ENCODE assay signal across 33 cellular contexts in genomic region chr21:45576838-45577737, GRCh38. TPM values are rescaled to one million over a fixed set of nuclear protein-coding genes. Genes with fewer than 3 reads are reported as not detected.
A peak's percentile ranks its signal among the peaks of the same experiment; 100 is the strongest.
DNase-seq lines count a peak whose midpoint lies in the region; ATAC-seq, FAIRE-seq and TF ChIP-seq lines count a peak whose summit lies in the region.
"Had no signal": no experiment of that assay in that cellular context is flagged by ENCODE, and none has a peak within 500 bp of the region (broad histone marks: within the 10 kb centered on the region; RNA-seq: fewer than 3 reads in every experiment).

No MANE protein-coding gene starts in this region.

- H3K27ac ChIP-seq in right cardiac atrium (ENCODE audit: low read length) (no peak overlapping the region), lower lobe of right lung (no peak overlapping the region), upper lobe of left lung (no peak overlapping the region)
- H3K27ac ChIP-seq: esophagus muscularis mucosa, parathyroid adenoma, thyroid gland had no signal

- DNase-seq in cardiac septum (ENCODE audit: low spot score) (peak; percentile 60), right cardiac atrium (no peak), WTC11 (ENCODE audit: low spot score) (peak; percentile 7), lower lobe of right lung (peak; percentile 28), upper lobe of left lung (peak; percentile 5 to 60), HT-29 (ENCODE audit: low spot score) (no peak), GM12891 (ENCODE audit: insufficient read length, low spot score) (no peak)
- DNase-seq: ACHN; activated CD4-positive, alpha-beta T cell treated with anti-CD3 and anti-CD28 coated beads for 48 hours; activated gamma-delta T cell treated with Interleukin-2 at 50 U/mL for 16 hours; activated naive CD8-positive, alpha-beta T cell treated with anti-CD3 and anti-CD28 coated beads, Interleukin-2, amount 50 U/mL, for 24 hours; central memory CD4-positive, alpha-beta T cell; dermis blood vessel endothelial cell; EL; foreskin fibroblast; MM.1S; mucosa of descending colon; NCI-H2029; NCI-H524; Right ventricle myocardium superior; stimulated activated CD4-positive, alpha-beta T cell treated with anti-CD3 and anti-CD28 coated beads, Interleukin-12 subunit alpha, Interleukin-12 subunit beta, amount 100 ng/mL, for 4 hours; stimulated activated CD4-positive, alpha-beta T cell treated with anti-CD3 and anti-CD28 coated beads, Interleukin-2, amount 100 ng/mL, for 48 hours; stimulated activated naive CD8-positive, alpha-beta T cell treated with anti-CD3 and anti-CD28 coated beads, Interleukin-15, amount 100 ng/mL, for 72 hours; thyroid gland had no signal

- 73% methylated on average over 24 of the region's 24 CpGs for WGBS in right cardiac atrium
- 83 to 84% methylated on average over 15 to 16 of the region's 24 CpGs for WGBS in upper lobe of left lung, 2 donors

- no peaks in the 10 kb centered on the region for H3K36me3 Mint-ChIP-seq in WTC11
- H3K36me3 Mint-ChIP-seq: CD8-positive, alpha-beta memory T cell had no signal

- POLR2A ChIA-PET in WTC11 (lab: Charles Lee): no interaction called here

- no peak overlapping the region for H3K4me3 ChIP-seq in right cardiac atrium (ENCODE audit: low read length)
- no peak overlapping the region for H3K4me3 ChIP-seq in lower lobe of right lung
- H3K4me3 ChIP-seq in upper lobe of left lung: no peak overlapping the region
- H3K4me3 ChIP-seq: esophagus muscularis mucosa, lung, mucosa of descending colon, thyroid gland had no signal

- intact Hi-C loops in cardiac septum (cut with DNase I): no loop called here
- intact Hi-C loops in right cardiac atrium (cut with DNase I): no loop called here
- intact Hi-C loops in lower lobe of right lung (cut with DNase I): no loop called here

- no peak for TF ChIP-seq CTCF in WTC11 (IDR thresholded peaks at IDR 0.05)
- TF ChIP-seq CTCF in lower lobe of right lung (IDR thresholded peaks at IDR 0.05): no peak
- no peak for TF ChIP-seq CTCF in upper lobe of left lung (IDR thresholded peaks at IDR 0.05)

- H3K36me3 ChIP-seq in lower lobe of right lung: no peaks in the 10 kb centered on the region
- no peaks in the 10 kb centered on the region for H3K36me3 ChIP-seq in upper lobe of left lung
- H3K36me3 ChIP-seq: esophagus muscularis mucosa, thyroid gland had no signal

- no peak for TF ChIP-seq POLR2A in upper lobe of left lung (IDR thresholded peaks at IDR 0.05)
- no peak for TF ChIP-seq POLR2A in GM12891 (IDR thresholded peaks at IDR 0.05; ENCODE audit: low read depth, low read length)

- no peaks in the 10 kb centered on the region for H3K27me3 ChIP-seq in right cardiac atrium (ENCODE audit: control insufficient read depth, insufficient read depth)
- peaks cover 14% of the 10 kb centered on the region for H3K27me3 ChIP-seq in lower lobe of right lung (ENCODE audit: low read depth)
- no peaks in the 10 kb centered on the region for H3K27me3 ChIP-seq in upper lobe of left lung
- H3K27me3 ChIP-seq: thyroid gland had no signal

- H3K27ac Mint-ChIP-seq in WTC11: no peak overlapping the region
- H3K27ac Mint-ChIP-seq: activated naive CD8-positive, alpha-beta T cell treated with anti-CD3 and anti-CD28 coated beads, Interleukin-2, amount 50 U/mL, for 24 hours; B cell; nephron had no signal

- H3K27me3 Mint-ChIP-seq in WTC11 (ENCODE audit: low read depth): no peaks in the 10 kb centered on the region; the same call in 1 of the 2 replicates
- H3K27me3 Mint-ChIP-seq: activated naive CD8-positive, alpha-beta T cell treated with anti-CD3 and anti-CD28 coated beads, Interleukin-2, amount 50 U/mL, for 24 hours; stimulated activated naive CD8-positive, alpha-beta T cell treated with anti-CD3 and anti-CD28 coated beads, Interleukin-15, amount 100 ng/mL, for 72 hours had no signal

- H3K4me1 Mint-ChIP-seq in WTC11: no peaks in the 10 kb centered on the region
- H3K4me1 Mint-ChIP-seq: activated naive CD8-positive, alpha-beta T cell treated with anti-CD3 and anti-CD28 coated beads, Interleukin-2, amount 50 U/mL, for 24 hours; B cell had no signal

- no peak for FAIRE-seq in GM12891 (lab: Jason Lieb, UNC)
- FAIRE-seq: endometrium, GM18507, keratinocyte had no signal

- H3K4me1 ChIP-seq in right cardiac atrium (ENCODE audit: control insufficient read depth, insufficient read depth, low read length) (no peaks in the 10 kb centered on the region), lower lobe of right lung (peaks cover 10% of the 10 kb centered on the region), upper lobe of left lung (peaks cover 0 to 10% (median 3%) of the 10 kb centered on the region in 4 donors)
- H3K4me1 ChIP-seq: parathyroid adenoma had no signal

- CTCF ChIA-PET in WTC11 (lab: Charles Lee): interaction anchor here (6.4 kb wide), 1 partner anchor 21 kb away, joined by 41 read pairs; no protein-coding TSS in a partner anchor

- TF ChIP-seq EP300 in upper lobe of left lung (IDR thresholded peaks at IDR 0.05): no peak

- H3K9me3 ChIP-seq in right cardiac atrium (ENCODE audit: control insufficient read depth, low read length) (no peaks in the 10 kb centered on the region), lower lobe of right lung (no peaks in the 10 kb centered on the region), upper lobe of left lung (no peaks in the 10 kb centered on the region)
- H3K9me3 ChIP-seq: esophagus muscularis mucosa, mucosa of descending colon, thyroid gland had no signal

- ATAC-seq in right cardiac atrium (no peak), WTC11 (no peak), lower lobe of right lung (no peak), upper lobe of left lung (ENCODE audit: low FRiP score in 2 of 2) (no peak)
- ATAC-seq: mucosa of descending colon; stimulated activated naive CD8-positive, alpha-beta T cell treated with anti-CD3 and anti-CD28 coated beads, Interleukin-15, amount 100 ng/mL, for 72 hours had no signal

- H3K9me3 Mint-ChIP-seq in WTC11: no peaks in the 10 kb centered on the region
- H3K9me3 Mint-ChIP-seq: activated naive CD8-positive, alpha-beta T cell treated with anti-CD3 and anti-CD28 coated beads, Interleukin-2, amount 50 U/mL, for 24 hours; CD8-positive, alpha-beta memory T cell; nephron; stimulated activated naive CD8-positive, alpha-beta T cell treated with anti-CD3 and anti-CD28 coated beads, Interleukin-15, amount 100 ng/mL, for 72 hours had no signal

- H3K4me3 Mint-ChIP-seq in WTC11: no peak overlapping the region
- H3K4me3 Mint-ChIP-seq: activated naive CD8-positive, alpha-beta T cell treated with anti-CD3 and anti-CD28 coated beads, Interleukin-2, amount 50 U/mL, for 24 hours; B cell; nephron; stimulated activated naive CD8-positive, alpha-beta T cell treated with anti-CD3 and anti-CD28 coated beads, Interleukin-15, amount 100 ng/mL, for 72 hours had no signal

TF ChIP-seq in WTC11, 78 proteins besides CTCF, POLR2A, EP300 and RAD21 (continues in another document):
- TF ChIP-seq TP53 (CRISPR knock-in tag; IDR thresholded peaks at IDR 0.05) (no peak), ZNF263 (CRISPR knock-in tag; IDR thresholded peaks at IDR 0.05; ENCODE audit: low read depth) (no peak), E2F5 (CRISPR knock-in tag; IDR thresholded peaks at IDR 0.05) (no peak)

TF ChIP-seq in GM12891, 5 proteins besides CTCF, POLR2A, EP300 and RAD21:
- TF ChIP-seq POU2F2 (IDR thresholded peaks at IDR 0.05; ENCODE audit: low read depth, low read length) (no peak), PAX5 (IDR thresholded peaks at IDR 0.05; ENCODE audit: insufficient read depth, low read length, severe bottlenecking) (no peak), TAF1 (IDR thresholded peaks at IDR 0.05; ENCODE audit: low read depth, low read length) (no peak), SPI1 (IDR thresholded peaks at IDR 0.05; ENCODE audit: low read depth, low read length) (no peak), POLR2AphosphoS5 (IDR thresholded peaks at IDR 0.05; ENCODE audit: low read depth, low read length) (no peak)

RNA-seq across cellular contexts. Expression of gene SLC19A1, which starts 34.8 kb away (rescaled TPM):
- total RNA-seq in cardiac septum (2.7 TPM), right cardiac atrium (1 to 10 TPM; 2.3 to 5.0 (median 3.8) TPM), WTC11 (2021) (27.7 to 29.8 TPM (median 28.3 TPM) in 3 replicates), lower lobe of right lung (50.7 TPM), upper lobe of left lung (10 to 100 TPM; 36.4 to 75.6 (median 49.9) TPM)
- polyA plus RNA-seq in right cardiac atrium: 3.9 TPM
- 56.7 and 67.4 TPM in 2 replicates for total RNA-seq in HT-29 (2014; rRNA removed; shearing (Covaris generic))
- polyA plus RNA-seq in GM12891 (2012; ENCODE audit: low read depth, missing spikeins): 8.4 TPM

Comparison
In these comparisons a context has a peak if more than half of its experiments do, and no peak if none do; other contexts are left out.
1. DNase-seq: peak in cardiac septum (single experiment), WTC11 (single experiment), lower lobe of right lung (single experiment) and upper lobe of left lung (2 of 2); none in right cardiac atrium (0 of 3), HT-29 (single experiment) and GM12891 (single experiment).